1 cellular context compared by ENCODE assay signal in the genomic region with DNA sequence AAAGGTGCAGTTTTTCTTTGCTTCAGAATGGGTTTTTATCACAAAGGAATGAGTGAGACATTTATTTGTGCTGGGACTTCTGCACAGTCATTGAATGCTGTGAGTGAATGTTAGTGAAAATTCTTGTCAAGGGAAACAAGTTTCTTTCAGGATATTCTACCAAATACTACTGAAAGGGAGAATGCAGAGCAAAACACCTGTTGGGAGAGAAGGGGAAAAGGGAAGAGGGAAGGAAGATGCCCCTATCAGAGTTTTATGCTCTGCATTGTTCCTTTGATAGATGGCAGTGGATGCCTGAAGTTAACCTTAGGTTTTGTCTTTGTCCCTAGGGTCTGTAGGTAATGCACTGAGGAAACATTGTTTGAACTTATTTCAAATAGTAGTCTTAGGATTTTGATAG.
TF ChIP-seq lines count a peak whose summit lies in the region.

No MANE protein-coding gene starts in this region.

TF ChIP-seq in endothelial cell of umbilical vein, 7 proteins besides CTCF, POLR2A, EP300 and RAD21:
- TF ChIP-seq EZH2 (IDR thresholded peaks at IDR 0.05; ENCODE audit: borderline replicate concordance, low read depth, low read length, severe bottlenecking) (no peak), JUN (IDR thresholded peaks at IDR 0.05; ENCODE audit: borderline replicate concordance, insufficient read depth, insufficient read length, low read depth) (no peak), FOS (IDR thresholded peaks at IDR 0.05; ENCODE audit: borderline replicate concordance, insufficient read depth, low read length) (no peak), GATA2 (IDR thresholded peaks at IDR 0.05; ENCODE audit: insufficient read depth, insufficient read length, low read depth, low read length) (no peak), POLR2AphosphoS5 (IDR thresholded peaks at IDR 0.05; ENCODE audit: insufficient read depth, low read depth, low read length) (no peak), MYC (IDR thresholded peaks at IDR 0.05; ENCODE audit: low read depth, low read length) (no peak)
- TF ChIP-seq, protein P1, sequence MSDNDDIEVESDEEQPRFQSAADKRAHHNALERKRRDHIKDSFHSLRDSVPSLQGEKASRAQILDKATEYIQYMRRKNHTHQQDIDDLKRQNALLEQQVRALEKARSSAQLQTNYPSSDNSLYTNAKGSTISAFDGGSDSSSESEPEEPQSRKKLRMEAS (IDR thresholded peaks at IDR 0.05; ENCODE audit: insufficient read depth, insufficient read length), result no peak
TF ChIP-seq in endothelial cell of umbilical vein: peak in this region for 0.
